In the genomic region with DNA sequence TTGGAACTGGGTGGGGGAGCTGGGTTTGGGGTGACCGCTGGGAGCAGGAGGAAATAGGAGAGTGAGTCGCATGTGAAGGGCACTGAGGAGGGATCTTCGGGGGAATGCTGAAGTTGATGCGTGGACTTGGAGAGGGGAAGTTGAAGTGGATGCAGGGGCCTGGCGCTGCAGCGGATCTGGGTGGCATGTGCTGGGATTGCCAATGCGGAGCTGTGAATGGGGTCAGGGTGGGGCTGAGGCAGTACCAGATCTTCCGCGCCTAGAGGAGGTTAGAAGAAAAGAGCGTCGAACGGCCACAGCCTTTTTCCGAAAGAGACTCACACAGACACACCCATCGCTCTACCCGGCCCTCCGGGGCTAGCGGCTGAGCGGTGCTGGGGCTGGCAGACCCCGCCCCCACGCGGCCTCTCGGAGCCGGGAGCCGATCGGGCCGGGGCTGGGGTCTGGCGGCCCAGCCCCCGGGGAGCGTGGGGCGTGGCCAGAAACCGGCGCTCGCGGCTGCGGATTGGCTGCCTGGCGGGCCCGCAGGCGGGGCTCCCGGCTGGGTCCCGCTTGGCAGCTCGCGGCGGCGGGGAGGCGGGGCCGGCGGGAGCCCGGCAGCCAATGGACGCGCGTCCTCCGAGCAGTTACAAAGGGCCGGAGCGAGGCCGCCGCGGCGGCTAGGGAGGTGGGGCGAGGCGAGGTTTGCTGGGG, we compare ENCODE assay signal across 1 cellular context.
TF ChIP-seq lines count a peak whose summit lies in the region.

A gene (plus strand): TSS at position 655 of the 693 bp plus-strand sequence. CDS start 93 bp downstream, outside the sequence.

TF ChIP-seq in HEK293, 187 proteins besides CTCF, POLR2A, EP300 and RAD21 (continued from another document and continues in another):
- TF ChIP-seq, protein P1, sequence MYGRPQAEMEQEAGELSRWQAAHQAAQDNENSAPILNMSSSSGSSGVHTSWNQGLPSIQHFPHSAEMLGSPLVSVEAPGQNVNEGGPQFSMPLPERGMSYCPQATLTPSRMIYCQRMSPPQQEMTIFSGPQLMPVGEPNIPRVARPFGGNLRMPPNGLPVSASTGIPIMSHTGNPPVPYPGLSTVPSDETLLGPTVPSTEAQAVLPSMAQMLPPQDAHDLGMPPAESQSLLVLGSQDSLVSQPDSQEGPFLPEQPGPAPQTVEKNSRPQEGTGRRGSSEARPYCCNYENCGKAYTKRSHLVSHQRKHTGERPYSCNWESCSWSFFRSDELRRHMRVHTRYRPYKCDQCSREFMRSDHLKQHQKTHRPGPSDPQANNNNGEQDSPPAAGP (tag by site-specific recombination; IDR thresholded peaks at IDR 0.05): peak; percentile 33; the same call in 1 of the 2 replicates
- TF ChIP-seq ZNF138 (tag by site-specific recombination; IDR thresholded peaks at IDR 0.05; ENCODE audit: borderline replicate concordance) (no peak), ZNF600 (tag by site-specific recombination; IDR thresholded peaks at IDR 0.05) (peak; percentile 34; the same call in 1 of the 2 replicates), GFI1B (tag by site-specific recombination; IDR thresholded peaks at IDR 0.05) (no peak), ZNF239 (tag by site-specific recombination; IDR thresholded peaks at IDR 0.05) (no peak), SP7 (tag by site-specific recombination; IDR thresholded peaks at IDR 0.05) (no peak), SCRT2 (tag by site-specific recombination; IDR thresholded peaks at IDR 0.05) (no peak), TRIM28 (IDR thresholded peaks at IDR 0.05; ENCODE audit: borderline replicate concordance, low read length) (no peak), FEZF1 (tag by site-specific recombination; IDR thresholded peaks at IDR 0.05) (peak; percentile 39; the same call in 1 of the 2 replicates), ZNF114 (tag by site-specific recombination; IDR thresholded peaks at IDR 0.05) (no peak), KLF8 (tag by site-specific recombination; IDR thresholded peaks at IDR 0.05) (peak; percentile 43; the same call in 1 of the 2 replicates), ZFP37 (tag by site-specific recombination; IDR thresholded peaks at IDR 0.05) (no peak), ZNF621 (tag by site-specific recombination; IDR thresholded peaks at IDR 0.05) (no peak), OVOL3 (tag by site-specific recombination; IDR thresholded peaks at IDR 0.05) (no peak), ZNF341 (tag by site-specific recombination; IDR thresholded peaks at IDR 0.05; ENCODE audit: low read depth) (no peak), ZNF433 (tag by site-specific recombination; IDR thresholded peaks at IDR 0.05; ENCODE audit: low read depth) (no peak), ZNF221 (tag by site-specific recombination; IDR thresholded peaks at IDR 0.05; ENCODE audit: borderline replicate concordance) (no peak), ZNF426 (tag by site-specific recombination; IDR thresholded peaks at IDR 0.05) (no peak), ZNF169 (tag by site-specific recombination; IDR thresholded peaks at IDR 0.05) (no peak), ZNF677 (tag by site-specific recombination; IDR thresholded peaks at IDR 0.05) (no peak), GLIS1 (tag by site-specific recombination; IDR thresholded peaks at IDR 0.05) (peak; percentile 40; the same call in 1 of the 2 replicates), ZNF660 (tag by site-specific recombination; IDR thresholded peaks at IDR 0.05) (no peak), ZNF112 (tag by site-specific recombination; IDR thresholded peaks at IDR 0.05) (no peak), ZNF223 (tag by site-specific recombination; IDR thresholded peaks at IDR 0.05) (no peak), ZNF623 (tag by site-specific recombination; IDR thresholded peaks at IDR 0.05) (no peak), SP3 (tag by site-specific recombination; IDR thresholded peaks at IDR 0.05) (peak; percentile 40), ZNF585B (tag by site-specific recombination; IDR thresholded peaks at IDR 0.05) (no peak), GLIS2 (tag by site-specific recombination; IDR thresholded peaks at IDR 0.05) (peak; percentile 74), ZNF292 (tag by site-specific recombination; IDR thresholded peaks at IDR 0.05; ENCODE audit: borderline replicate concordance, low read depth) (no peak)
- TF ChIP-seq, protein P2, sequence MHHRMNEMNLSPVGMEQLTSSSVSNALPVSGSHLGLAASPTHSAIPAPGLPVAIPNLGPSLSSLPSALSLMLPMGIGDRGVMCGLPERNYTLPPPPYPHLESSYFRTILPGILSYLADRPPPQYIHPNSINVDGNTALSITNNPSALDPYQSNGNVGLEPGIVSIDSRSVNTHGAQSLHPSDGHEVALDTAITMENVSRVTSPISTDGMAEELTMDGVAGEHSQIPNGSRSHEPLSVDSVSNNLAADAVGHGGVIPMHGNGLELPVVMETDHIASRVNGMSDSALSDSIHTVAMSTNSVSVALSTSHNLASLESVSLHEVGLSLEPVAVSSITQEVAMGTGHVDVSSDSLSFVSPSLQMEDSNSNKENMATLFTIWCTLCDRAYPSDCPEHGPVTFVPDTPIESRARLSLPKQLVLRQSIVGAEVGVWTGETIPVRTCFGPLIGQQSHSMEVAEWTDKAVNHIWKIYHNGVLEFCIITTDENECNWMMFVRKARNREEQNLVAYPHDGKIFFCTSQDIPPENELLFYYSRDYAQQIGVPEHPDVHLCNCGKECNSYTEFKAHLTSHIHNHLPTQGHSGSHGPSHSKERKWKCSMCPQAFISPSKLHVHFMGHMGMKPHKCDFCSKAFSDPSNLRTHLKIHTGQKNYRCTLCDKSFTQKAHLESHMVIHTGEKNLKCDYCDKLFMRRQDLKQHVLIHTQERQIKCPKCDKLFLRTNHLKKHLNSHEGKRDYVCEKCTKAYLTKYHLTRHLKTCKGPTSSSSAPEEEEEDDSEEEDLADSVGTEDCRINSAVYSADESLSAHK (tag by site-specific recombination; IDR thresholded peaks at IDR 0.05): no peak
- TF ChIP-seq, protein P3, sequence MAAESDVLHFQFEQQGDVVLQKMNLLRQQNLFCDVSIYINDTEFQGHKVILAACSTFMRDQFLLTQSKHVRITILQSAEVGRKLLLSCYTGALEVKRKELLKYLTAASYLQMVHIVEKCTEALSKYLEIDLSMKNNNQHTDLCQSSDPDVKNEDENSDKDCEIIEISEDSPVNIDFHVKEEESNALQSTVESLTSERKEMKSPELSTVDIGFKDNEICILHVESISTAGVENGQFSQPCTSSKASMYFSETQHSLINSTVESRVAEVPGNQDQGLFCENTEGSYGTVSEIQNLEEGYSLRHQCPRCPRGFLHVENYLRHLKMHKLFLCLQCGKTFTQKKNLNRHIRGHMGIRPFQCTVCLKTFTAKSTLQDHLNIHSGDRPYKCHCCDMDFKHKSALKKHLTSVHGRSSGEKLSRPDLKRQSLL (tag by site-specific recombination; IDR thresholded peaks at IDR 0.05): no peak
- TF ChIP-seq, protein P4, sequence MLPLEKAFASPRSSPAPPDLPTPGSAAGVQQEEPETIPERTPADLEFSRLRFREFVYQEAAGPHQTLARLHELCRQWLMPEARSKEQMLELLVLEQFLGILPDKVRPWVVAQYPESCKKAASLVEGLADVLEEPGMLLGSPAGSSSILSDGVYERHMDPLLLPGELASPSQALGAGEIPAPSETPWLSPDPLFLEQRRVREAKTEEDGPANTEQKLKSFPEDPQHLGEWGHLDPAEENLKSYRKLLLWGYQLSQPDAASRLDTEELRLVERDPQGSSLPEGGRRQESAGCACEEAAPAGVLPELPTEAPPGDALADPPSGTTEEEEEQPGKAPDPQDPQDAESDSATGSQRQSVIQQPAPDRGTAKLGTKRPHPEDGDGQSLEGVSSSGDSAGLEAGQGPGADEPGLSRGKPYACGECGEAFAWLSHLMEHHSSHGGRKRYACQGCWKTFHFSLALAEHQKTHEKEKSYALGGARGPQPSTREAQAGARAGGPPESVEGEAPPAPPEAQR (tag by site-specific recombination; IDR thresholded peaks at IDR 0.05): no peak
- TF ChIP-seq, protein P5, sequence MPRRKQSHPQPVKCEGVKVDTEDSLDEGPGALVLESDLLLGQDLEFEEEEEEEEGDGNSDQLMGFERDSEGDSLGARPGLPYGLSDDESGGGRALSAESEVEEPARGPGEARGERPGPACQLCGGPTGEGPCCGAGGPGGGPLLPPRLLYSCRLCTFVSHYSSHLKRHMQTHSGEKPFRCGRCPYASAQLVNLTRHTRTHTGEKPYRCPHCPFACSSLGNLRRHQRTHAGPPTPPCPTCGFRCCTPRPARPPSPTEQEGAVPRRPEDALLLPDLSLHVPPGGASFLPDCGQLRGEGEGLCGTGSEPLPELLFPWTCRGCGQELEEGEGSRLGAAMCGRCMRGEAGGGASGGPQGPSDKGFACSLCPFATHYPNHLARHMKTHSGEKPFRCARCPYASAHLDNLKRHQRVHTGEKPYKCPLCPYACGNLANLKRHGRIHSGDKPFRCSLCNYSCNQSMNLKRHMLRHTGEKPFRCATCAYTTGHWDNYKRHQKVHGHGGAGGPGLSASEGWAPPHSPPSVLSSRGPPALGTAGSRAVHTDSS (tag by site-specific recombination; IDR thresholded peaks at IDR 0.05): no peak
- TF ChIP-seq, protein P6, sequence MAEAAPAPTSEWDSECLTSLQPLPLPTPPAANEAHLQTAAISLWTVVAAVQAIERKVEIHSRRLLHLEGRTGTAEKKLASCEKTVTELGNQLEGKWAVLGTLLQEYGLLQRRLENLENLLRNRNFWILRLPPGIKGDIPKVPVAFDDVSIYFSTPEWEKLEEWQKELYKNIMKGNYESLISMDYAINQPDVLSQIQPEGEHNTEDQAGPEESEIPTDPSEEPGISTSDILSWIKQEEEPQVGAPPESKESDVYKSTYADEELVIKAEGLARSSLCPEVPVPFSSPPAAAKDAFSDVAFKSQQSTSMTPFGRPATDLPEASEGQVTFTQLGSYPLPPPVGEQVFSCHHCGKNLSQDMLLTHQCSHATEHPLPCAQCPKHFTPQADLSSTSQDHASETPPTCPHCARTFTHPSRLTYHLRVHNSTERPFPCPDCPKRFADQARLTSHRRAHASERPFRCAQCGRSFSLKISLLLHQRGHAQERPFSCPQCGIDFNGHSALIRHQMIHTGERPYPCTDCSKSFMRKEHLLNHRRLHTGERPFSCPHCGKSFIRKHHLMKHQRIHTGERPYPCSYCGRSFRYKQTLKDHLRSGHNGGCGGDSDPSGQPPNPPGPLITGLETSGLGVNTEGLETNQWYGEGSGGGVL (tag by site-specific recombination; IDR thresholded peaks at IDR 0.05): 0 out of 2 replicates have a peak, but pooled peaks have one; percentile 13
- TF ChIP-seq, protein P7, sequence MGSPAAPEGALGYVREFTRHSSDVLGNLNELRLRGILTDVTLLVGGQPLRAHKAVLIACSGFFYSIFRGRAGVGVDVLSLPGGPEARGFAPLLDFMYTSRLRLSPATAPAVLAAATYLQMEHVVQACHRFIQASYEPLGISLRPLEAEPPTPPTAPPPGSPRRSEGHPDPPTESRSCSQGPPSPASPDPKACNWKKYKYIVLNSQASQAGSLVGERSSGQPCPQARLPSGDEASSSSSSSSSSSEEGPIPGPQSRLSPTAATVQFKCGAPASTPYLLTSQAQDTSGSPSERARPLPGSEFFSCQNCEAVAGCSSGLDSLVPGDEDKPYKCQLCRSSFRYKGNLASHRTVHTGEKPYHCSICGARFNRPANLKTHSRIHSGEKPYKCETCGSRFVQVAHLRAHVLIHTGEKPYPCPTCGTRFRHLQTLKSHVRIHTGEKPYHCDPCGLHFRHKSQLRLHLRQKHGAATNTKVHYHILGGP (tag by site-specific recombination; IDR thresholded peaks at IDR 0.05): no peak
- TF ChIP-seq, protein P8, sequence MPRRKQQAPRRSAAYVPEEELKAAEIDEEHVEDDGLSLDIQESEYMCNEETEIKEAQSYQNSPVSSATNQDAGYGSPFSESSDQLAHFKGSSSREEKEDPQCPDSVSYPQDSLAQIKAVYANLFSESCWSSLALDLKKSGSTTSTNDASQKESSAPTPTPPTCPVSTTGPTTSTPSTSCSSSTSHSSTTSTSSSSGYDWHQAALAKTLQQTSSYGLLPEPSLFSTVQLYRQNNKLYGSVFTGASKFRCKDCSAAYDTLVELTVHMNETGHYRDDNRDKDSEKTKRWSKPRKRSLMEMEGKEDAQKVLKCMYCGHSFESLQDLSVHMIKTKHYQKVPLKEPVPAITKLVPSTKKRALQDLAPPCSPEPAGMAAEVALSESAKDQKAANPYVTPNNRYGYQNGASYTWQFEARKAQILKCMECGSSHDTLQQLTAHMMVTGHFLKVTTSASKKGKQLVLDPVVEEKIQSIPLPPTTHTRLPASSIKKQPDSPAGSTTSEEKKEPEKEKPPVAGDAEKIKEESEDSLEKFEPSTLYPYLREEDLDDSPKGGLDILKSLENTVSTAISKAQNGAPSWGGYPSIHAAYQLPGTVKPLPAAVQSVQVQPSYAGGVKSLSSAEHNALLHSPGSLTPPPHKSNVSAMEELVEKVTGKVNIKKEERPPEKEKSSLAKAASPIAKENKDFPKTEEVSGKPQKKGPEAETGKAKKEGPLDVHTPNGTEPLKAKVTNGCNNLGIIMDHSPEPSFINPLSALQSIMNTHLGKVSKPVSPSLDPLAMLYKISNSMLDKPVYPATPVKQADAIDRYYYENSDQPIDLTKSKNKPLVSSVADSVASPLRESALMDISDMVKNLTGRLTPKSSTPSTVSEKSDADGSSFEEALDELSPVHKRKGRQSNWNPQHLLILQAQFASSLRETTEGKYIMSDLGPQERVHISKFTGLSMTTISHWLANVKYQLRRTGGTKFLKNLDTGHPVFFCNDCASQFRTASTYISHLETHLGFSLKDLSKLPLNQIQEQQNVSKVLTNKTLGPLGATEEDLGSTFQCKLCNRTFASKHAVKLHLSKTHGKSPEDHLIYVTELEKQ (tag by site-specific recombination; IDR thresholded peaks at IDR 0.05; ENCODE audit: borderline replicate concordance): no peak
- TF ChIP-seq, protein P9, sequence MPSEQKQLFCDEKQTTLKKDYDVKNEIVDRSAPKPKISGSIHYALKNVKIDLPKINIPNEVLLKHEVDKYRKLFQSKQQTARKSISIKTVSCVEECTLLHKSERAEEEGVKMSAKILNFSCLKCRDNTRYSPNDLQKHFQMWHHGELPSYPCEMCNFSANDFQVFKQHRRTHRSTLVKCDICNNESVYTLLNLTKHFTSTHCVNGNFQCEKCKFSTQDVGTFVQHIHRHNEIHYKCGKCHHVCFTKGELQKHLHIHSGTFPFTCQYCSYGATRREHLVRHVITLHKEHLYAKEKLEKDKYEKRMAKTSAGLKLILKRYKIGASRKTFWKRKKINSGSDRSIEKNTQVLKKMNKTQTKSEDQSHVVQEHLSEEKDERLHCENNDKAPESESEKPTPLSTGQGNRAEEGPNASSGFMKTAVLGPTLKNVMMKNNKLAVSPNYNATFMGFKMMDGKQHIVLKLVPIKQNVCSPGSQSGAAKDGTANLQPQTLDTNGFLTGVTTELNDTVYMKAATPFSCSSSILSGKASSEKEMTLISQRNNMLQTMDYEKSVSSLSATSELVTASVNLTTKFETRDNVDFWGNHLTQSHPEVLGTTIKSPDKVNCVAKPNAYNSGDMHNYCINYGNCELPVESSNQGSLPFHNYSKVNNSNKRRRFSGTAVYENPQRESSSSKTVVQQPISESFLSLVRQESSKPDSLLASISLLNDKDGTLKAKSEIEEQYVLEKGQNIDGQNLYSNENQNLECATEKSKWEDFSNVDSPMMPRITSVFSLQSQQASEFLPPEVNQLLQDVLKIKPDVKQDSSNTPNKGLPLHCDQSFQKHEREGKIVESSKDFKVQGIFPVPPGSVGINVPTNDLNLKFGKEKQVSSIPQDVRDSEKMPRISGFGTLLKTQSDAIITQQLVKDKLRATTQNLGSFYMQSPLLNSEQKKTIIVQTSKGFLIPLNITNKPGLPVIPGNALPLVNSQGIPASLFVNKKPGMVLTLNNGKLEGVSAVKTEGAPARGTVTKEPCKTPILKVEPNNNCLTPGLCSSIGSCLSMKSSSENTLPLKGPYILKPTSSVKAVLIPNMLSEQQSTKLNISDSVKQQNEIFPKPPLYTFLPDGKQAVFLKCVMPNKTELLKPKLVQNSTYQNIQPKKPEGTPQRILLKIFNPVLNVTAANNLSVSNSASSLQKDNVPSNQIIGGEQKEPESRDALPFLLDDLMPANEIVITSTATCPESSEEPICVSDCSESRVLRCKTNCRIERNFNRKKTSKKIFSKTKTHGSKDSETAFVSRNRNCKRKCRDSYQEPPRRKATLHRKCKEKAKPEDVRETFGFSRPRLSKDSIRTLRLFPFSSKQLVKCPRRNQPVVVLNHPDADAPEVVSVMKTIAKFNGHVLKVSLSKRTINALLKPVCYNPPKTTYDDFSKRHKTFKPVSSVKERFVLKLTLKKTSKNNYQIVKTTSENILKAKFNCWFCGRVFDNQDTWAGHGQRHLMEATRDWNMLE (tag by site-specific recombination; conservative IDR thresholded peaks at IDR 0.05; ENCODE audit: low read depth): no peak
